Comparison of ENCODE assay signal across 1 cellular context in the genomic region with DNA sequence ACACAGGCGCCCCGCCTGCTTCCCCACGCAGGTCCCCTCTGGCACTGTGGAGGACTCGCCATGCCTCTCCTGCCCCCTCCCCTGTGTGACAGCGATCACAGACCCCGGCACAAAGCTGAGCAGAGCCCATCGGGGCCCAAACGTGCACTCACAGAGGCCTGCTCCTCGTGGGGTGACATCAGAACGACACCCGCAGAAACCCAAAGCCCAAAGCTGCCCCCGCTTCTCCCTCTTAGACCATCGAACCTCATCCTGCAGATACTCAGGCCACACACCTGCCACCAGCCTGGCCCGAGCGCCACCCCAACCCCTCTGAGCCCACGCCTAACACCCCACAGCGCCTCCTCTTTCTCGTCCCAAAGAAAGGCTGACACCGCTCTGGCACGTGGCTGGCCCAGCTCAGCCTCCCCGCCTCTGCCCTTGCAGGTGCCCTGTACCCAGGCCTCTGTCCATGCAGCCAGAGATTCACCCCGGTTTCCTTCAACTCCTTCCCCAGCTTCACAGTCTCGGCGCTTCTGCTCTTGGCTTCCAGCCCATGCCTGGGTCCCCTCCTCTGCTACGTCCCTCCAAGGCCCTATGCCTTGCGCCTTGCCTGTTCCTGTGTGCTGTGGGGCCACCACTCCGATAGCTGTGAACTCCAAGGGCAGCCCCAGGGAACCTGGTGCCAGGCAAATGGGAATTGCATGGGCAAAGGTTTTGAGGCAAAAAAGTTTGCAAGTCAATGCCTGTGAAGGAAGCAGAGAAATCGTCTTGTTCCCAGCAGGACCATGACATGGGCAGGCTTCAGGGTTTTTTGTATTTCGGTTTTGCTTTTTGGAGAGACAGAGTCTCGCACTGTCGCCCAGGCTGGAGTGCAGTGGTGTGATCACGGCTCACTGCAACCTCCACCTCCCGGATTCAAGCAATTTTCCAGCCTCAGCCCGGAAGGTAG.
TF ChIP-seq lines count a peak whose summit lies in the region.

No MANE protein-coding gene starts in this region.

TF ChIP-seq in GM12891, 5 proteins besides CTCF, POLR2A, EP300 and RAD21:
- TF ChIP-seq PAX5 (IDR thresholded peaks at IDR 0.05; ENCODE audit: insufficient read depth, low read length, severe bottlenecking) (no peak), POU2F2 (IDR thresholded peaks at IDR 0.05; ENCODE audit: low read depth, low read length) (no peak), SPI1 (IDR thresholded peaks at IDR 0.05; ENCODE audit: low read depth, low read length) (no peak), POLR2AphosphoS5 (IDR thresholded peaks at IDR 0.05; ENCODE audit: low read depth, low read length) (no peak), TAF1 (IDR thresholded peaks at IDR 0.05; ENCODE audit: low read depth, low read length) (no peak)
